In the genomic region with DNA sequence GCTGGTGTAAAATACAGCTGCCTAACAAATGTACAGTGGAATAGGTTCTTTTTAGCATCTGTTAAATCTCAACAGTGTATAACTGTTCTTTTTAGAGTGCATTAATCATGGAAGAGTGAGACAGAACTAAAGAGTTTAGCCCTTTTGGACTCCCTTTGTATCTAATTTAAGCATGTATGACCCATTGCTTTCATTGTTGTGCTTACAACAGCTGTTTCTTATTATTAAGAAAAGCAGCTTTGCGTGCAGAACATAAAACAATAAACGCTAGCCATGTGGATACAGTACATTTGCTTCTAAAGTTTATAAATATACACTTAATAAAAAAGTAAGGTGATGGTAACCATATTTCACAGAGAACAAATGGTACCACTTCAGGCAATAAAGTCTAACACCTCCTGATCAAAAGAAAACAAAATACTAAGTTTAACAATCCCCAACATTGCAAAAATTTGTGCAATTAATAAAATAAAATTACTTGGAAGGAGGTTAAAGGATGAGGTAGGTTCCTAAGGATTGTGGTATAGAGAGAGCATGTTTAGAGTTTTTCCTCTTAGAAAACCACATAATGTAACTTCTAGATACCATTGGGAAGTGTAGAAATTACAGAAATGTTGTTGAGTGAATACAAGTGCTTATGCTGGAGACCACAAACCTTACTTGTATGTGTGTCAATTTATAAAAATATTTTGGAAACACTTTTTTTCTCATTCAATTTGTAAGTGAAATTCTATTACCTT, we compare ENCODE assay signal across 30 cellular contexts.
DNase-seq lines count a peak whose midpoint lies in the region; ATAC-seq and TF ChIP-seq lines count a peak whose summit lies in the region.
"Had no signal": no experiment of that assay in that cellular context is flagged by ENCODE, and none has a peak within 500 bp of the region (broad histone marks: within the 10 kb centered on the region; RNA-seq: fewer than 3 reads in every experiment).

No MANE protein-coding gene starts in this region.

- no peaks in the 10 kb centered on the region for H3K4me1 ChIP-seq in neuron (ENCODE audit: insufficient read depth, low read length)
- H3K4me1 ChIP-seq: colonic mucosa, thyroid gland had no signal

- H3K27ac Mint-ChIP-seq in activated naive CD8-positive, alpha-beta T cell treated with anti-CD3 and anti-CD28 coated beads, Interleukin-2, amount 50 U/mL, for 24 hours = no peak overlapping the region
- H3K27ac Mint-ChIP-seq: activated naive CD4-positive, alpha-beta T cell treated with anti-CD3 and anti-CD28 coated beads for 36 hours; activated T-helper 1 cell treated with anti-CD3 and anti-CD28 coated beads, Interleukin-12 subunit alpha, Interleukin-12 subunit beta, Interleukin-2, Interleukin-4 antibody, amounts not matched to agents 30 ng/mL and 10 ng/mL and 1 ng/mL, durations not matched to agents 14 hours and 24 hours and 36 hours; IgD-negative memory B cell; natural killer cell; stimulated activated naive CD8-positive, alpha-beta T cell treated with anti-CD3 and anti-CD28 coated beads, Interleukin-15, amount 100 ng/mL, for 72 hours had no signal

- H3K4me3 Mint-ChIP-seq in activated naive CD8-positive, alpha-beta T cell treated with anti-CD3 and anti-CD28 coated beads, Interleukin-2, amount 50 U/mL, for 24 hours = no peak overlapping the region
- H3K4me3 Mint-ChIP-seq: activated naive CD4-positive, alpha-beta T cell treated with anti-CD3 and anti-CD28 coated beads for 36 hours; activated T-helper 1 cell treated with anti-CD3 and anti-CD28 coated beads, Interleukin-12 subunit alpha, Interleukin-12 subunit beta, Interleukin-2, Interleukin-4 antibody, amounts not matched to agents 30 ng/mL and 10 ng/mL and 1 ng/mL, durations not matched to agents 14 hours and 24 hours and 36 hours; IgD-negative memory B cell; natural killer cell; stimulated activated naive CD8-positive, alpha-beta T cell treated with anti-CD3 and anti-CD28 coated beads, Interleukin-15, amount 100 ng/mL, for 72 hours had no signal

- H3K36me3 ChIP-seq in neuron (ENCODE audit: insufficient read depth, low read length) = no peaks in the 10 kb centered on the region
- H3K36me3 ChIP-seq: cardiac muscle cell, colonic mucosa, thyroid gland had no signal

- H3K4me1 Mint-ChIP-seq in activated naive CD8-positive, alpha-beta T cell treated with anti-CD3 and anti-CD28 coated beads, Interleukin-2, amount 50 U/mL, for 24 hours = no peaks in the 10 kb centered on the region
- H3K4me1 Mint-ChIP-seq: IgD-negative memory B cell; natural killer cell; stimulated activated naive CD8-positive, alpha-beta T cell treated with anti-CD3 and anti-CD28 coated beads, Interleukin-15, amount 100 ng/mL, for 72 hours had no signal

- H3K4me3 ChIP-seq in fibroblast of mammary gland (ENCODE audit: control insufficient read depth, low read depth, low read length) (no peak overlapping the region), neuron (ENCODE audit: low read length) (no peak overlapping the region)
- H3K4me3 ChIP-seq: cardiac muscle cell, colonic mucosa, thyroid gland had no signal

- no peaks in the 10 kb centered on the region for H3K27me3 ChIP-seq in neuron (ENCODE audit: insufficient read depth, low read length)
- H3K27me3 ChIP-seq: cardiac muscle cell, colonic mucosa, thyroid gland had no signal

- ATAC-seq in SK-N-SH treated with all-trans-retinoic acid at 6 μM for 48 hours = peak; percentile 76
- ATAC-seq in GM21529 (IDR thresholded peaks at IDR 0.05; ENCODE audit: unreplicated experiment) = no peak
- ATAC-seq in HG03175 (IDR thresholded peaks at IDR 0.05; ENCODE audit: unreplicated experiment) = no peak
- ATAC-seq in activated naive CD8-positive, alpha-beta T cell treated with anti-CD3 and anti-CD28 coated beads, Interleukin-2, amount 50 U/mL, for 24 hours = no peak
- ATAC-seq: natural killer cell; Panc1; stimulated activated naive CD8-positive, alpha-beta T cell treated with anti-CD3 and anti-CD28 coated beads, Interleukin-15, amount 100 ng/mL, for 72 hours had no signal

- DNase-seq in AG20443 (ENCODE audit: low spot score) = peak; percentile 15
- DNase-seq in fibroblast of mammary gland (ENCODE audit: low read depth) = peak; percentile 81
- no peak for DNase-seq in activated naive CD8-positive, alpha-beta T cell treated with anti-CD3 and anti-CD28 coated beads, Interleukin-2, amount 50 U/mL, for 24 hours
- DNase-seq in kidney glomerular epithelial cell (lab: John Stamatoyannopoulos, UW) = no peak
- DNase-seq: activated CD4-positive, alpha-beta T cell treated with anti-CD3 and anti-CD28 coated beads, Interleukin-2, amount 50 U/mL, for 4 hours; activated CD4-positive, CD25-positive, alpha-beta regulatory T cell; activated naive CD4-positive, alpha-beta T cell treated with anti-CD3 and anti-CD28 coated beads for 36 hours; amygdala; Calu3; colonic mucosa; DMS79 treated with DMSO at 0.1 percent for 48 hours; effector memory CD4-positive, alpha-beta T cell; natural killer cell; NCI-H1092 treated with DMSO at 0.1 percent for 48 hours; NCI-H2029 treated with DMSO at 0.1 percent for 48 hours; NCI-H226; NCI-H69; small intestine; stimulated activated CD8-positive, alpha-beta memory T cell treated with anti-CD3 and anti-CD28 coated beads, Interleukin-4, amount 100 ng/mL, for 48 hours; stimulated activated naive CD8-positive, alpha-beta T cell treated with anti-CD3 and anti-CD28 coated beads, Interleukin-15, amount 100 ng/mL, for 72 hours; T-helper 1 cell; thyroid gland had no signal

- H2AFZ ChIP-seq in neuron (ENCODE audit: low read depth, low read length) = peak overlapping the region; percentile 26

- no peaks in the 10 kb centered on the region for H3K36me3 Mint-ChIP-seq in activated naive CD8-positive, alpha-beta T cell treated with anti-CD3 and anti-CD28 coated beads, Interleukin-2, amount 50 U/mL, for 24 hours (ENCODE audit: low read depth)
- H3K36me3 Mint-ChIP-seq: IgD-negative memory B cell, natural killer cell had no signal

- no peak for TF ChIP-seq CTCF in fibroblast of mammary gland (conservative IDR thresholded peaks at IDR 0.05; ENCODE audit: control insufficient read depth, insufficient read depth, low read depth, low read length)

- peaks cover 5% of the 10 kb centered on the region for H3K9me3 Mint-ChIP-seq in activated naive CD8-positive, alpha-beta T cell treated with anti-CD3 and anti-CD28 coated beads, Interleukin-2, amount 50 U/mL, for 24 hours
- H3K9me3 Mint-ChIP-seq: activated naive CD4-positive, alpha-beta T cell treated with anti-CD3 and anti-CD28 coated beads for 36 hours; activated T-helper 1 cell treated with anti-CD3 and anti-CD28 coated beads, Interleukin-12 subunit alpha, Interleukin-12 subunit beta, Interleukin-2, Interleukin-4 antibody, amounts not matched to agents 30 ng/mL and 10 ng/mL and 1 ng/mL, durations not matched to agents 14 hours and 24 hours and 36 hours had no signal

- H3K27me3 Mint-ChIP-seq in activated naive CD8-positive, alpha-beta T cell treated with anti-CD3 and anti-CD28 coated beads, Interleukin-2, amount 50 U/mL, for 24 hours = no peaks in the 10 kb centered on the region
- H3K27me3 Mint-ChIP-seq: IgD-negative memory B cell; stimulated activated naive CD8-positive, alpha-beta T cell treated with anti-CD3 and anti-CD28 coated beads, Interleukin-15, amount 100 ng/mL, for 72 hours had no signal

- H3K9me3 ChIP-seq in neuron (ENCODE audit: low read length) = no peaks in the 10 kb centered on the region
- H3K9me3 ChIP-seq: colonic mucosa, thyroid gland had no signal

TF ChIP-seq in SK-N-SH treated with all-trans-retinoic acid at 6 μM for 48 hours, 23 proteins besides CTCF, POLR2A, EP300 and RAD21:
- TF ChIP-seq, protein P1, sequence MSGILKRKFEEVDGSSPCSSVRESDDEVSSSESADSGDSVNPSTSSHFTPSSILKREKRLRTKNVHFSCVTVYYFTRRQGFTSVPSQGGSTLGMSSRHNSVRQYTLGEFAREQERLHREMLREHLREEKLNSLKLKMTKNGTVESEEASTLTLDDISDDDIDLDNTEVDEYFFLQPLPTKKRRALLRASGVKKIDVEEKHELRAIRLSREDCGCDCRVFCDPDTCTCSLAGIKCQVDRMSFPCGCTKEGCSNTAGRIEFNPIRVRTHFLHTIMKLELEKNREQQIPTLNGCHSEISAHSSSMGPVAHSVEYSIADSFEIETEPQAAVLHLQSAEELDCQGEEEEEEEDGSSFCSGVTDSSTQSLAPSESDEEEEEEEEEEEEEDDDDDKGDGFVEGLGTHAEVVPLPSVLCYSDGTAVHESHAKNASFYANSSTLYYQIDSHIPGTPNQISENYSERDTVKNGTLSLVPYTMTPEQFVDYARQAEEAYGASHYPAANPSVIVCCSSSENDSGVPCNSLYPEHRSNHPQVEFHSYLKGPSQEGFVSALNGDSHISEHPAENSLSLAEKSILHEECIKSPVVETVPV (CRISPR knock-in tag; IDR thresholded peaks at IDR 0.05) = peak; percentile 45; the same call in 1 of the 2 replicates
- no peak for TF ChIP-seq ZFP3 (CRISPR knock-in tag; IDR thresholded peaks at IDR 0.05)
- no peak for TF ChIP-seq BACH2 (CRISPR knock-in tag; IDR thresholded peaks at IDR 0.05; ENCODE audit: borderline replicate concordance)
- TF ChIP-seq ZNF70 (CRISPR knock-in tag; IDR thresholded peaks at IDR 0.05) = peak; percentile 47; the same call in 1 of the 2 replicates
- TF ChIP-seq TCF4 (CRISPR knock-in tag; IDR thresholded peaks at IDR 0.05; ENCODE audit: borderline replicate concordance) = peak; percentile 84
- no peak for TF ChIP-seq GLIS3 (CRISPR knock-in tag; IDR thresholded peaks at IDR 0.05)

Comparison
In these comparisons a context has a peak if more than half of its experiments do, and no peak if none do; other contexts are left out.
1. DNase-seq: peak in AG20443 (single experiment) and fibroblast of mammary gland (single experiment); none in activated naive CD8-positive, alpha-beta T cell treated with anti-CD3 and anti-CD28 coated beads, Interleukin-2, amount 50 U/mL, for 24 hours (single experiment) and kidney glomerular epithelial cell (single experiment).